8 cellular contexts compared by ENCODE assay signal in the genomic region with DNA sequence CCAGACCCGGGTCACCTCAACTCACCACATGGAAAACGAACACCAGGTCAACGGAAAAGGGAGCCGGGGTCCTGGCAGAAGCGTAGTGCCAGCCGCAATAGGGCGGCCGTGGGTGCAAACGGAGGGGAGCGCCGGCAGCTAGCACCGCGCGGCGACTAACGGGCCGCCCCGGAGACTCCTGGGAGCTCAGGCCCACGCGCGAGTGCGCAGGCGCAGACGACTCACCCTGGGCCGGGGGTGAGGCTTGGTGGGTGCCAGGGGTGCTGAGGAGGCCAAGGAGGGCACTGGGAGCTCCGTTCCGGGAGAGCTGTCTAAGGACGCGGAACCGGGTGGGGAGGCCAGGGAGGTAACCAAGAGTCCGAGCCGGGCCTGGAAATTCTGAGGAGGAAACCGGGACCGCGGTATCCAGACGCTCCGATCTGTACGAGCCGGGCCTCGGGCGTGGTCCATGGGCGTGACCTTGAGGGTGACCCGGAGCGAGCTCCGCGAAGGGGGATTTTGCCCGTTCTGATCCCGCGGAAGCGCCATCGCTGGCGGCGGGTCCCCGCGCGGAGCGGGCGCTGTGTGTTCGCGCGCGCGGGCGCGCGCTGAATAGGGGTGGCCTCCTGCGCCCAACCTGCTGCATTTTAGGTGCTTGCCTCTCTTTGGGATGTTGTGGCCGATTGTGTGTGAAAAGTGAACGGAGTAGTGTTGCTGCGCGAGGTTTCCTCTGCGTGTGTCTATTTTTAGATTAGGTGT. TPM values are rescaled to one million over a fixed set of nuclear protein-coding genes. Genes with fewer than 3 reads are reported as not detected.
DNase-seq lines count a peak whose midpoint lies in the region; ATAC-seq, FAIRE-seq and TF ChIP-seq lines count a peak whose summit lies in the region.

TSS of gene ZNF382 (plus strand) at position 213 of the 738 bp plus-strand sequence. CDS start 4,602 bp downstream, outside the sequence.

- DNase-seq in GM18507 (ENCODE audit: extremely low spot score, insufficient read length, low read depth) (peak; percentile 76), OCI-LY7 (ENCODE audit: low spot score) (no peak), fibroblast of pulmonary artery (ENCODE audit: low read depth) (peak; percentile 68), SW480 (ENCODE audit: low spot score) (no peak)
- peak; percentile 85 for DNase-seq in activated T-helper 1 cell treated with anti-CD3 and anti-CD28 coated beads, Interleukin-12 subunit alpha, Interleukin-12 subunit beta, Interleukin-2, Interleukin-4 antibody, amounts not matched to agents 30 ng/mL and 10 ng/mL and 1 ng/mL, durations not matched to agents 14 hours and 24 hours and 36 hours (ENCODE audit: low spot score)
- peak; percentile 75 for DNase-seq in natural killer cell treated with Interleukin-12 subunit alpha and Interleukin-12 subunit beta and Interleukin-15 and Interleukin-18, amount 100 ng/mL, for 72 hours (ENCODE audit: low spot score)
- peak; percentile 68 to 91 (median 80) for DNase-seq in stimulated activated naive CD4-positive, alpha-beta T cell (lab: John Stamatoyannopoulos, UW)

- H3K36me3 Mint-ChIP-seq in activated T-helper 1 cell treated with anti-CD3 and anti-CD28 coated beads, Interleukin-12 subunit alpha, Interleukin-12 subunit beta, Interleukin-2, Interleukin-4 antibody, amounts not matched to agents 30 ng/mL and 10 ng/mL and 1 ng/mL, durations not matched to agents 14 hours and 24 hours and 36 hours (ENCODE audit: low read depth), result peaks cover 42% of the 10 kb centered on the region
- H3K36me3 Mint-ChIP-seq in natural killer cell treated with Interleukin-12 subunit alpha and Interleukin-12 subunit beta and Interleukin-15 and Interleukin-18, amount 100 ng/mL, for 72 hours, result peaks cover 37% of the 10 kb centered on the region

- peaks cover 42% of the 10 kb centered on the region for H3K9me3 Mint-ChIP-seq in activated T-helper 1 cell treated with anti-CD3 and anti-CD28 coated beads, Interleukin-12 subunit alpha, Interleukin-12 subunit beta, Interleukin-2, Interleukin-4 antibody, amounts not matched to agents 30 ng/mL and 10 ng/mL and 1 ng/mL, durations not matched to agents 14 hours and 24 hours and 36 hours
- peaks cover 9% of the 10 kb centered on the region for H3K9me3 Mint-ChIP-seq in natural killer cell treated with Interleukin-12 subunit alpha and Interleukin-12 subunit beta and Interleukin-15 and Interleukin-18, amount 100 ng/mL, for 72 hours

- no peak within 1 kb of the TSS for H2AFZ ChIP-seq in OCI-LY7 (ENCODE audit: low read length)

- 0 out of 2 replicates have a peak, but pooled peaks cover 4% of the 10 kb centered on the region for H3K9me2 ChIP-seq in OCI-LY7 (ENCODE audit: insufficient read depth, low read length)

- peak within 1 kb of the TSS; percentile 41; the same call in 1 of the 2 replicates for H3K4me2 ChIP-seq in OCI-LY7 (ENCODE audit: low read length)

- CTCF ChIA-PET in OCI-LY7 (lab: Charles Lee; ENCODE audit: unreplicated experiment), result no interaction called here

- no peak within 1 kb of the TSS for H3K27ac ChIP-seq in OCI-LY7 (ENCODE audit: low read depth, low read length, poor library complexity, severe bottlenecking)

- no peaks in the 10 kb centered on the region for H3K36me3 ChIP-seq in OCI-LY7 (ENCODE audit: insufficient read depth, low read length)

- peak within 1 kb of the TSS; percentile 95 for H3K27ac Mint-ChIP-seq in activated T-helper 1 cell treated with anti-CD3 and anti-CD28 coated beads, Interleukin-12 subunit alpha, Interleukin-12 subunit beta, Interleukin-2, Interleukin-4 antibody, amounts not matched to agents 30 ng/mL and 10 ng/mL and 1 ng/mL, durations not matched to agents 14 hours and 24 hours and 36 hours
- peak within 1 kb of the TSS; percentile 60 to 68 for H3K27ac Mint-ChIP-seq in natural killer cell treated with Interleukin-12 subunit alpha and Interleukin-12 subunit beta and Interleukin-15 and Interleukin-18, amount 100 ng/mL, for 72 hours

- H3K27me3 Mint-ChIP-seq in activated T-helper 1 cell treated with anti-CD3 and anti-CD28 coated beads, Interleukin-12 subunit alpha, Interleukin-12 subunit beta, Interleukin-2, Interleukin-4 antibody, amounts not matched to agents 30 ng/mL and 10 ng/mL and 1 ng/mL, durations not matched to agents 14 hours and 24 hours and 36 hours (ENCODE audit: insufficient read depth), result no peaks in the 10 kb centered on the region
- H3K27me3 Mint-ChIP-seq in natural killer cell treated with Interleukin-12 subunit alpha and Interleukin-12 subunit beta and Interleukin-15 and Interleukin-18, amount 100 ng/mL, for 72 hours, result no peaks in the 10 kb centered on the region

- no TSS peak for BruUV-seq in OCI-LY7 (replicated peaks; lab: Mats Ljungman, UMichigan)

- H3K4me3 ChIP-seq in OCI-LY7 (ENCODE audit: low read depth, low read length, poor library complexity, severe bottlenecking) (no peak within 1 kb of the TSS), fibroblast of pulmonary artery (replicated peaks; ENCODE audit: low read depth, low read length) (peak within 1 kb of the TSS; percentile 87)

- H3K79me2 ChIP-seq in OCI-LY7 (ENCODE audit: insufficient read depth, low read depth, low read length), result no peaks in the 10 kb centered on the region

- peak; percentile 65 for FAIRE-seq in GM18507 (lab: Jason Lieb, UNC)

- H3K9me3 ChIP-seq in OCI-LY7 (ENCODE audit: low read length), result no peaks in the 10 kb centered on the region

- H4K20me1 ChIP-seq in OCI-LY7 (ENCODE audit: insufficient read depth, low read length), result no peaks in the 10 kb centered on the region

- TF ChIP-seq CTCF in OCI-LY7 (conservative IDR thresholded peaks at IDR 0.05; ENCODE audit: low read length), result no peak
- TF ChIP-seq CTCF in fibroblast of pulmonary artery (IDR thresholded peaks at IDR 0.05; ENCODE audit: low read length, missing control alignments), result no peak

- ATAC-seq in HG03025 (IDR thresholded peaks at IDR 0.05; ENCODE audit: low FRiP score, unreplicated experiment), result peak; percentile 61
- peak; percentile 88 to 89 for ATAC-seq in natural killer cell treated with Interleukin-12 subunit alpha and Interleukin-12 subunit beta and Interleukin-15 and Interleukin-18, amount 100 ng/mL, for 72 hours

- POLR2A ChIA-PET in OCI-LY7 (lab: Charles Lee), result no interaction called here

- intact Hi-C loops in OCI-LY7 (cut with micrococcal nuclease; ENCODE audit: unreplicated experiment), result no loop called here
- intact Hi-C loops in activated T-helper 1 cell treated with anti-CD3 and anti-CD28 coated beads, Interleukin-12 subunit alpha, Interleukin-12 subunit beta, Interleukin-2, Interleukin-4 antibody, amounts not matched to agents 30 ng/mL and 10 ng/mL and 1 ng/mL, durations not matched to agents 14 hours and 24 hours and 36 hours (cut with micrococcal nuclease), result loop anchor here (1.0 to 10.0 kb wide), 6 partner anchors 61 to 610 kb away; partner anchors contain the start of genes ZFP14, ZNF260, ZNF345 and ZNF383

- H3K4me3 Mint-ChIP-seq in activated T-helper 1 cell treated with anti-CD3 and anti-CD28 coated beads, Interleukin-12 subunit alpha, Interleukin-12 subunit beta, Interleukin-2, Interleukin-4 antibody, amounts not matched to agents 30 ng/mL and 10 ng/mL and 1 ng/mL, durations not matched to agents 14 hours and 24 hours and 36 hours, result peak within 1 kb of the TSS; percentile 90
- peak within 1 kb of the TSS; percentile 84 for H3K4me3 Mint-ChIP-seq in natural killer cell treated with Interleukin-12 subunit alpha and Interleukin-12 subunit beta and Interleukin-15 and Interleukin-18, amount 100 ng/mL, for 72 hours

- peaks cover 26% of the 10 kb centered on the region for H3K4me1 Mint-ChIP-seq in activated T-helper 1 cell treated with anti-CD3 and anti-CD28 coated beads, Interleukin-12 subunit alpha, Interleukin-12 subunit beta, Interleukin-2, Interleukin-4 antibody, amounts not matched to agents 30 ng/mL and 10 ng/mL and 1 ng/mL, durations not matched to agents 14 hours and 24 hours and 36 hours (ENCODE audit: low read depth)
- H3K4me1 Mint-ChIP-seq in natural killer cell treated with Interleukin-12 subunit alpha and Interleukin-12 subunit beta and Interleukin-15 and Interleukin-18, amount 100 ng/mL, for 72 hours (ENCODE audit: low read depth in 2 of 2), result peaks cover 22 to 27% of the 10 kb centered on the region in 2 donors

- H3K4me1 ChIP-seq in OCI-LY7 (ENCODE audit: insufficient read depth, low read length, poor library complexity, severe bottlenecking), result no peaks in the 10 kb centered on the region

RNA-seq across cellular contexts. Expression of gene ZNF382, which starts in this region (rescaled TPM):
- total RNA-seq in OCI-LY7 (2014; rRNA removed; shearing (Covaris generic)), result 1.1 and 2.1 TPM in 2 replicates
- 2.1 and 3.2 TPM in 2 replicates for total RNA-seq in OCI-LY7 (2022)
- total RNA-seq in activated T-helper 1 cell treated with anti-CD3 and anti-CD28 coated beads, Interleukin-12 subunit alpha, Interleukin-12 subunit beta, Interleukin-2, Interleukin-4 antibody, amounts not matched to agents 30 ng/mL and 10 ng/mL and 1 ng/mL, durations not matched to agents 14 hours and 24 hours and 36 hours, result 10.2 and 10.8 TPM in 2 replicates
- total RNA-seq in natural killer cell treated with Interleukin-12 subunit alpha and Interleukin-12 subunit beta and Interleukin-15 and Interleukin-18, amount 100 ng/mL, for 72 hours, result 1 to 10 TPM; 3.0 to 3.9 TPM

Comparison
In these comparisons a context has a peak if more than half of its experiments do, and no peak if none do; other contexts are left out.
1. DNase-seq: peak in GM18507 (single experiment), activated T-helper 1 cell treated with anti-CD3 and anti-CD28 coated beads, Interleukin-12 subunit alpha, Interleukin-12 subunit beta, Interleukin-2, Interleukin-4 antibody, amounts not matched to agents 30 ng/mL and 10 ng/mL and 1 ng/mL, durations not matched to agents 14 hours and 24 hours and 36 hours (single experiment), fibroblast of pulmonary artery (single experiment), natural killer cell treated with Interleukin-12 subunit alpha and Interleukin-12 subunit beta and Interleukin-15 and Interleukin-18, amount 100 ng/mL, for 72 hours (single experiment) and stimulated activated naive CD4-positive, alpha-beta T cell (6 of 6); none in OCI-LY7 (single experiment) and SW480 (single experiment).